ENCODE assay signal across 21 cellular contexts in the genomic region with DNA sequence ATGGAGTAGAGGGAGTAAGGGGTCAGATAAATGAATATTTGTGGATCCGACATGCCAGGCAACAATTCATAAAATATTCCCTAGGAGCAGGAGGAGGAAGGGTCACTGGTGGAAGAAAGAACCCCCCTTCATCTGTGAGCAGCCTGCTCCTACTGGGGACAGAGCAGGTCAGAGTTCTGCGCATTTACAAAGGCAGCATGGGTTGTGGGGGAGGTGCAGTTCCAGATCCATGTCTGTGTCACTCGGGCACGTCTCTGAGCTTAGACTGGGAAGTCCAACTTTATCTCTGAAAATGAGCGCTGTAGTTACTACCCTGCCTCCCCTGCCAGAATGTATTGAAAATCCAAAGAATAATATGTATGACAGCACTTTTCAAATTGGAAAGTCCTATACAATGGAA.
"Had no signal": no experiment of that assay in that cellular context is flagged by ENCODE, and none has a peak within 500 bp of the region (broad histone marks: within the 10 kb centered on the region; RNA-seq: fewer than 3 reads in every experiment).

No MANE protein-coding gene starts in this region.

- FAIRE-seq: frontal cortex had no signal

- DNase-seq: activated CD4-positive, alpha-beta T cell treated with anti-CD3 and anti-CD28 coated beads for 48 hours; activated naive CD4-positive, alpha-beta T cell treated with anti-CD3 and anti-CD28 coated beads, Interleukin-2, amount 10 ng/mL, durations not matched to agents 7 days and 5 days; adrenal gland; body of pancreas; cortex of kidney; effector CD8-positive, alpha-beta T cell; kidney glomerular epithelial cell; midbrain; naive B cell; occipital lobe; psoas muscle; stimulated activated CD4-positive, alpha-beta T cell treated with anti-CD3 and anti-CD28 coated beads, Interleukin-2, amount 100 ng/mL, for 48 hours; stimulated activated naive CD8-positive, alpha-beta T cell treated with anti-CD3 and anti-CD28 coated beads, Interleukin-15, Interleukin-2, amounts not matched to agents 100 U/mL and 50 U/mL, for 24 hours; T-helper 9 cell; upper lobe of left lung had no signal

- H3K27ac Mint-ChIP-seq: activated naive CD4-positive, alpha-beta T cell treated with anti-CD3 and anti-CD28 coated beads, Interleukin-2, amount 10 ng/mL, durations not matched to agents 7 days and 5 days; activated T-helper 2 cell treated with anti-CD3 and anti-CD28 coated beads, Interferon-gamma antibody, Interleukin-2, Interleukin-4, amounts not matched to agents 10 μg/mL and 5 μg/mL and 100 μg/mL, durations not matched to agents 14 hours and 24 hours and 36 hours had no signal

- H3K9me3 ChIP-seq: body of pancreas, psoas muscle had no signal

- H3K4me1 Mint-ChIP-seq: activated naive CD4-positive, alpha-beta T cell treated with anti-CD3 and anti-CD28 coated beads, Interleukin-2, amount 10 ng/mL, durations not matched to agents 7 days and 5 days; central memory CD8-positive, alpha-beta T cell; naive B cell had no signal

- H3K27me3 Mint-ChIP-seq: activated naive CD4-positive, alpha-beta T cell treated with anti-CD3 and anti-CD28 coated beads, Interleukin-2, amount 10 ng/mL, durations not matched to agents 7 days and 5 days; central memory CD8-positive, alpha-beta T cell; naive B cell had no signal

- H3K4me3 Mint-ChIP-seq: activated naive CD4-positive, alpha-beta T cell treated with anti-CD3 and anti-CD28 coated beads, Interleukin-2, amount 10 ng/mL, durations not matched to agents 7 days and 5 days; central memory CD8-positive, alpha-beta T cell; naive B cell had no signal

- H3K4me1 ChIP-seq: adrenal gland, body of pancreas, heart right ventricle, psoas muscle, suprapubic skin, upper lobe of left lung had no signal

- H3K36me3 Mint-ChIP-seq: activated naive CD4-positive, alpha-beta T cell treated with anti-CD3 and anti-CD28 coated beads, Interleukin-2, amount 10 ng/mL, durations not matched to agents 7 days and 5 days; naive B cell had no signal

- H3K27me3 ChIP-seq: adrenal gland, body of pancreas, heart right ventricle, suprapubic skin, upper lobe of left lung had no signal

- H3K4me3 ChIP-seq: adrenal gland, body of pancreas, heart right ventricle, psoas muscle, suprapubic skin, upper lobe of left lung had no signal

- ATAC-seq: body of pancreas; psoas muscle; stimulated activated naive CD8-positive, alpha-beta T cell treated with anti-CD3 and anti-CD28 coated beads, Interleukin-15, Interleukin-2, amounts not matched to agents 100 U/mL and 50 U/mL, for 24 hours had no signal

- H3K36me3 ChIP-seq: adrenal gland, heart right ventricle, suprapubic skin, upper lobe of left lung had no signal

- H3K9me3 Mint-ChIP-seq: central memory CD8-positive, alpha-beta T cell had no signal

- H3K27ac ChIP-seq: adrenal gland, body of pancreas, heart right ventricle, psoas muscle, suprapubic skin, upper lobe of left lung, VCaP had no signal
